In genomic region chr17:72683506-72684404, GRCh38 we compare ENCODE assay signal across 9 cellular contexts.
DNase-seq lines count a peak whose midpoint lies in the region; ATAC-seq and TF ChIP-seq lines count a peak whose summit lies in the region.
"Had no signal": no experiment of that assay in that cellular context is flagged by ENCODE, and none has a peak within 500 bp of the region (broad histone marks: within the 10 kb centered on the region; RNA-seq: fewer than 3 reads in every experiment).

No MANE protein-coding gene starts in this region.

- H3K27me3 ChIP-seq in PC-9 (ENCODE audit: insufficient read depth, low read depth) (no peaks in the 10 kb centered on the region), foreskin keratinocyte (no peaks in the 10 kb centered on the region)

- peaks cover 13% of the 10 kb centered on the region; the same call in 1 of the 2 replicates for H3K79me2 ChIP-seq in PC-9 (ENCODE audit: low read depth)

- CTCF ChIA-PET in PC-9 (lab: Charles Lee), result interaction anchor here (0.7 to 1.5 kb wide), 3 partner anchors 33 to 746 kb away, joined by 3 to 4 read pairs (median 3); no protein-coding TSS in a partner anchor

- H3F3A ChIP-seq in PC-9 (ENCODE audit: insufficient read depth, low read depth), result peaks cover 55% of the 10 kb centered on the region

- H3K4me2 ChIP-seq in PC-9, result peak overlapping the region; percentile 73

- TSS peak; percentile 47 for BruUV-seq in PC-9 (replicated peaks; lab: Mats Ljungman, UMichigan)

- no peaks in the 10 kb centered on the region for H3K9me2 ChIP-seq in PC-9 (ENCODE audit: insufficient read depth)

- peak overlapping the region; percentile 34; the same call in 1 of the 2 replicates for H3K4me3 ChIP-seq in PC-9

- DNase-seq in SIG-M5 treated with dmso at 0.1 percent for 504 hours (lab: John Stamatoyannopoulos, UW; ENCODE audit: unreplicated experiment), result peak; percentile 72
- no peak for DNase-seq in SIG-M5 (lab: John Stamatoyannopoulos, UW)
- DNase-seq in PC-9, result peak; percentile 92 to 100
- DNase-seq in foreskin keratinocyte, result peak; percentile 74 to 85
- DNase-seq in ureter (ENCODE audit: low spot score), result peak; percentile 71
- DNase-seq: CD4-positive, alpha-beta memory T cell had no signal

- H2AFZ ChIP-seq in PC-9, result no peak overlapping the region

- TF ChIP-seq CTCF in PC-9 (conservative IDR thresholded peaks at IDR 0.05) (no peak), foreskin keratinocyte (conservative IDR thresholded peaks at IDR 0.05) (no peak)

- no peaks in the 10 kb centered on the region for H3K36me3 ChIP-seq in PC-9 (ENCODE audit: low read depth)

- POLR2A ChIA-PET in PC-9 (lab: Charles Lee; ENCODE audit: unreplicated experiment), result interaction anchor here (0.5 to 1.1 kb wide), 10 partner anchors 9 to 291 kb away, joined by 3 to 22 read pairs (median 4); no protein-coding TSS in a partner anchor

- peak; percentile 80 for ATAC-seq in foreskin keratinocyte
- ATAC-seq in GM18909 (IDR thresholded peaks at IDR 0.05; ENCODE audit: poor library complexity, unreplicated experiment), result no peak
- ATAC-seq in GM18498 (IDR thresholded peaks at IDR 0.05; ENCODE audit: unreplicated experiment), result no peak
- no peak for ATAC-seq in HG02981 (IDR thresholded peaks at IDR 0.05; ENCODE audit: unreplicated experiment)

- no peaks in the 10 kb centered on the region for H4K20me1 ChIP-seq in PC-9 (ENCODE audit: insufficient read depth)

- no peaks in the 10 kb centered on the region for H3K9me3 ChIP-seq in PC-9 (ENCODE audit: insufficient read depth, low read depth)

- intact Hi-C loops in PC-9 (cut with micrococcal nuclease; ENCODE audit: unreplicated experiment), result loop anchor here (1.0 to 2.0 kb wide), 5 partner anchors 22 to 94 kb away; no protein-coding TSS in a partner anchor

- peak overlapping the region; percentile 86 for H3K27ac ChIP-seq in PC-9
- peak overlapping the region; percentile 25 for H3K27ac ChIP-seq in foreskin keratinocyte

- H3K4me1 ChIP-seq in PC-9 (replicated peaks; ENCODE audit: insufficient read depth) (peaks cover 62% of the 10 kb centered on the region), foreskin keratinocyte (peaks cover 22% of the 10 kb centered on the region)
